1 cellular context compared by ENCODE assay signal in genomic region chr7:121301441-121302213, GRCh38.
TF ChIP-seq lines count a peak whose summit lies in the region.

No MANE protein-coding gene starts in this region.

TF ChIP-seq in IMR-90, 13 proteins besides CTCF, POLR2A, EP300 and RAD21 (continued from another document):
- no peak for TF ChIP-seq USF2 (IDR thresholded peaks at IDR 0.05; ENCODE audit: low read depth, low read length)
- TF ChIP-seq CEBPB (IDR thresholded peaks at IDR 0.05; ENCODE audit: low read depth, low read length) = no peak
- no peak for TF ChIP-seq CHD1 (IDR thresholded peaks at IDR 0.05; ENCODE audit: low read depth, low read length)
TF ChIP-seq in IMR-90: peak in this region for 0.
